ENCODE assay signal across 15 cellular contexts in the genomic region with DNA sequence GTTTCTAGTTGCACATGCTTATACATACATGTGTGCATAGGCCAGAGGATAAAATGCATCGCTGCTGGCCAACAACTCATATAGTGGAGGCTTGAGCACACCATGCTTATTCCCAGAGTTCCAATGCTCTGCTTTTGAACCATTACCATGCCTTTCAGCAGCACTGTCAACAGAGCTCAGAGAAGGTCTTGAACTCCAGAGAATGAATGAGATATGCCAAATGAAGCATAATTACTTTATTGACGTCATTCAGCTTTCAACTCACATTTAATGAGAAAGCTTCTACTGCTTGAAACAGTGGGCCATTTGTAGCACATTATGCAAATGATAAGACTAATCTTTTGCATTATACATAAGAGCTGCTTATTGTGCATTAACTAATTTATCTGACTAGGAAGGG.
"Had no signal": no experiment of that assay in that cellular context is flagged by ENCODE, and none has a peak within 500 bp of the region (broad histone marks: within the 10 kb centered on the region; RNA-seq: fewer than 3 reads in every experiment).

No MANE protein-coding gene starts in this region.

- H3K27me3 Mint-ChIP-seq: activated CD8-positive, alpha-beta memory T cell treated with anti-CD3 and anti-CD28 coated beads, Interleukin-2, amount 10 ng/mL, durations not matched to agents 7 days and 5 days; activated naive CD8-positive, alpha-beta T cell treated with anti-CD3 and anti-CD28 coated beads for 36 hours; activated T-cell treated with anti-CD3 and anti-CD28 coated beads, Interleukin-2, amount 50 U/mL, for 24 hours; memory B cell had no signal

- H3K4me1 ChIP-seq: foreskin keratinocyte, right atrium auricular region had no signal

- H3K27ac ChIP-seq: foreskin keratinocyte, ovary, right atrium auricular region, stomach had no signal

- H3K9me3 ChIP-seq: ovary, right atrium auricular region, stomach had no signal

- DNase-seq: activated CD4-positive, alpha-beta T cell treated with anti-CD3 and anti-CD28 coated beads, Interleukin-2, amount 50 U/mL, for 48 hours; activated CD4-positive, CD25-positive, alpha-beta regulatory T cell treated with anti-CD3 and anti-CD28 coated beads, Interleukin-2, amount 50 U/mL, for 72 hours; activated CD8-positive, alpha-beta memory T cell treated with anti-CD3 and anti-CD28 coated beads, Interleukin-2, amount 10 ng/mL, durations not matched to agents 7 days and 5 days; activated gamma-delta T cell; activated naive CD8-positive, alpha-beta T cell treated with anti-CD3 and anti-CD28 coated beads for 36 hours; activated T-cell treated with anti-CD3 and anti-CD28 coated beads, Interleukin-2, amount 50 U/mL, for 24 hours; dorsolateral prefrontal cortex; foreskin keratinocyte; left colon; nephron progenitor cell; ovary; small intestine; stomach had no signal

- H3K4me1 Mint-ChIP-seq: activated CD8-positive, alpha-beta memory T cell treated with anti-CD3 and anti-CD28 coated beads, Interleukin-2, amount 10 ng/mL, durations not matched to agents 7 days and 5 days; activated naive CD8-positive, alpha-beta T cell treated with anti-CD3 and anti-CD28 coated beads for 36 hours; memory B cell had no signal

- H3K27ac Mint-ChIP-seq: activated CD8-positive, alpha-beta memory T cell treated with anti-CD3 and anti-CD28 coated beads, Interleukin-2, amount 10 ng/mL, durations not matched to agents 7 days and 5 days; activated naive CD8-positive, alpha-beta T cell treated with anti-CD3 and anti-CD28 coated beads for 36 hours; activated T-cell treated with anti-CD3 and anti-CD28 coated beads, Interleukin-2, amount 50 U/mL, for 24 hours; memory B cell; nephron progenitor cell had no signal

- H3K27me3 ChIP-seq: dorsolateral prefrontal cortex, foreskin keratinocyte, ovary, right atrium auricular region, stomach had no signal

- H3K36me3 ChIP-seq: ovary, right atrium auricular region, stomach had no signal

- ATAC-seq: activated CD8-positive, alpha-beta memory T cell treated with anti-CD3 and anti-CD28 coated beads, Interleukin-2, amount 10 ng/mL, durations not matched to agents 7 days and 5 days; foreskin keratinocyte; left colon had no signal

- H3K4me3 ChIP-seq: ovary, right atrium auricular region, stomach had no signal

- H3K9me3 Mint-ChIP-seq: memory B cell had no signal

- H3K4me3 Mint-ChIP-seq: activated CD8-positive, alpha-beta memory T cell treated with anti-CD3 and anti-CD28 coated beads, Interleukin-2, amount 10 ng/mL, durations not matched to agents 7 days and 5 days; activated naive CD8-positive, alpha-beta T cell treated with anti-CD3 and anti-CD28 coated beads for 36 hours; activated T-cell treated with anti-CD3 and anti-CD28 coated beads, Interleukin-2, amount 50 U/mL, for 24 hours; memory B cell; nephron progenitor cell had no signal

- H3K36me3 Mint-ChIP-seq: activated CD8-positive, alpha-beta memory T cell treated with anti-CD3 and anti-CD28 coated beads, Interleukin-2, amount 10 ng/mL, durations not matched to agents 7 days and 5 days; activated naive CD8-positive, alpha-beta T cell treated with anti-CD3 and anti-CD28 coated beads for 36 hours; memory B cell had no signal
